ENCODE assay signal across 15 cellular contexts in genomic region chr1:68207129-68207689, GRCh38. TPM values are rescaled to one million over a fixed set of nuclear protein-coding genes. Genes with fewer than 3 reads are reported as not detected.
DNase-seq lines count a peak whose midpoint lies in the region; ATAC-seq and TF ChIP-seq lines count a peak whose summit lies in the region.
"Had no signal": no experiment of that assay in that cellular context is flagged by ENCODE, and none has a peak within 500 bp of the region (broad histone marks: within the 10 kb centered on the region; RNA-seq: fewer than 3 reads in every experiment).

No MANE protein-coding gene starts in this region.

- no peaks in the 10 kb centered on the region for H3K36me3 ChIP-seq in GM23248 (ENCODE audit: low read depth)
- H3K36me3 ChIP-seq: BLaER1 treated with 17β-estradiol and CSF1 and Interleukin-3, amounts not matched to agents 10 nM and 100 nM had no signal

- no peaks in the 10 kb centered on the region for H3K9me2 ChIP-seq in GM23248 (ENCODE audit: insufficient read depth)

- no peaks in the 10 kb centered on the region for H3K9me3 Mint-ChIP-seq in stimulated activated effector memory CD8-positive, alpha-beta T cell treated with anti-CD3 and anti-CD28 coated beads, Interleukin-12 subunit alpha, Interleukin-12 subunit beta, amount 100 ng/mL, for 72 hours
- H3K9me3 Mint-ChIP-seq: activated CD4-positive, alpha-beta memory T cell treated with anti-CD3 and anti-CD28 coated beads for 36 hours; stimulated activated naive CD8-positive, alpha-beta T cell treated with anti-CD3 and anti-CD28 coated beads, Interleukin-15, amount 100 ng/mL, for 72 hours had no signal

- H3K79me2 ChIP-seq in GM23248 (ENCODE audit: insufficient read depth), result peaks cover 62% of the 10 kb centered on the region

- no peak for ATAC-seq in stimulated activated effector memory CD8-positive, alpha-beta T cell treated with anti-CD3 and anti-CD28 coated beads, Interleukin-12 subunit alpha, Interleukin-12 subunit beta, amount 100 ng/mL, for 72 hours
- ATAC-seq: stimulated activated naive CD8-positive, alpha-beta T cell treated with anti-CD3 and anti-CD28 coated beads, Interleukin-15, amount 100 ng/mL, for 72 hours had no signal

- in situ Hi-C loops in GM23248 (cut with MboI), result no loop called here

- no peak overlapping the region for H2AFZ ChIP-seq in GM23248

- H3K4me3 Mint-ChIP-seq in stimulated activated effector memory CD8-positive, alpha-beta T cell treated with anti-CD3 and anti-CD28 coated beads, Interleukin-12 subunit alpha, Interleukin-12 subunit beta, amount 100 ng/mL, for 72 hours, result no peak overlapping the region
- H3K4me3 Mint-ChIP-seq: activated CD4-positive, alpha-beta memory T cell treated with anti-CD3 and anti-CD28 coated beads for 36 hours; stimulated activated naive CD8-positive, alpha-beta T cell treated with anti-CD3 and anti-CD28 coated beads, Interleukin-15, amount 100 ng/mL, for 72 hours had no signal

- H3K27ac ChIP-seq in GM23248, result peak overlapping the region; percentile 10
- H3K27ac ChIP-seq: BLaER1 treated with 17β-estradiol and CSF1 and Interleukin-3, amounts not matched to agents 10 nM and 100 nM had no signal

- no peak overlapping the region for H3K4me3 ChIP-seq in GM23248
- H3K4me3 ChIP-seq in foreskin fibroblast (ENCODE audit: low read depth in 1 of 2, low read length in 2 of 2), result no peak overlapping the region
- H3K4me3 ChIP-seq: BLaER1 treated with 17β-estradiol and CSF1 and Interleukin-3, amounts not matched to agents 10 nM and 100 nM had no signal

- DNase-seq in GM23248 (peak; percentile 68), amniotic epithelial cell (ENCODE audit: low read depth) (peak; percentile 56), foreskin fibroblast (peak; percentile 36 to 72), pulmonary artery endothelial cell (ENCODE audit: low read depth, low spot score) (peak; percentile 57), retina (no peak), NCI-H1105 treated with DMSO at 0.1 percent for 48 hours (lab: John Stamatoyannopoulos, UW) (no peak), NCI-H2107 treated with DMSO at 0.1 percent for 48 hours (lab: John Stamatoyannopoulos, UW; ENCODE audit: unreplicated experiment) (no peak)
- DNase-seq in stimulated activated effector memory CD8-positive, alpha-beta T cell treated with anti-CD3 and anti-CD28 coated beads, Interleukin-12 subunit alpha, Interleukin-12 subunit beta, amount 100 ng/mL, for 72 hours (ENCODE audit: low spot score in 2 of 2), result no peak
- DNase-seq: activated CD4-positive, alpha-beta memory T cell treated with anti-CD3 and anti-CD28 coated beads for 36 hours; activated effector memory CD4-positive, alpha-beta T cell treated with Interleukin-2 at 50 U/mL for 16 hours; occipital lobe; stimulated activated CD4-positive, alpha-beta T cell treated with anti-CD3 and anti-CD28 coated beads, Interleukin-4, amount 100 ng/mL, for 24 hours; stimulated activated naive CD8-positive, alpha-beta T cell treated with anti-CD3 and anti-CD28 coated beads, Interleukin-15, amount 100 ng/mL, for 72 hours had no signal

- no peaks in the 10 kb centered on the region for H4K20me1 ChIP-seq in GM23248 (ENCODE audit: insufficient read depth)
- H4K20me1 ChIP-seq: BLaER1 treated with 17β-estradiol and CSF1 and Interleukin-3, amounts not matched to agents 10 nM and 100 nM had no signal

- H3K27ac Mint-ChIP-seq in stimulated activated effector memory CD8-positive, alpha-beta T cell treated with anti-CD3 and anti-CD28 coated beads, Interleukin-12 subunit alpha, Interleukin-12 subunit beta, amount 100 ng/mL, for 72 hours, result no peak overlapping the region
- H3K27ac Mint-ChIP-seq: activated CD4-positive, alpha-beta memory T cell treated with anti-CD3 and anti-CD28 coated beads for 36 hours; stimulated activated naive CD8-positive, alpha-beta T cell treated with anti-CD3 and anti-CD28 coated beads, Interleukin-15, amount 100 ng/mL, for 72 hours had no signal

- no peak for TF ChIP-seq CTCF in foreskin fibroblast (IDR thresholded peaks at IDR 0.05; ENCODE audit: low read depth, low read length)

- no peaks in the 10 kb centered on the region for H3K36me3 Mint-ChIP-seq in stimulated activated effector memory CD8-positive, alpha-beta T cell treated with anti-CD3 and anti-CD28 coated beads, Interleukin-12 subunit alpha, Interleukin-12 subunit beta, amount 100 ng/mL, for 72 hours
- H3K36me3 Mint-ChIP-seq: activated CD4-positive, alpha-beta memory T cell treated with anti-CD3 and anti-CD28 coated beads for 36 hours had no signal

- H3K4me1 ChIP-seq in GM23248 (ENCODE audit: insufficient read depth), result peaks cover 28% of the 10 kb centered on the region

- peaks cover 19% of the 10 kb centered on the region for H3F3A ChIP-seq in GM23248 (ENCODE audit: insufficient read depth)

- WGBS in GM23248 (ENCODE audit: low coverage in 1 of 2, low lambda C conversion rate in 2 of 2, missing lambda C conversion rate in 2 of 2), 2 experiments, result 5 to 8% methylated on average over 2 of the region's 2 CpGs

- peak overlapping the region; percentile 36 for H3K4me2 ChIP-seq in GM23248 (ENCODE audit: unreplicated experiment)
- H3K4me2 ChIP-seq: BLaER1 treated with 17β-estradiol and CSF1 and Interleukin-3, amounts not matched to agents 10 nM and 100 nM had no signal

- H3K9ac ChIP-seq in GM23248, result no peak overlapping the region; the same call in 1 of the 2 replicates
- H3K9ac ChIP-seq: BLaER1 treated with 17β-estradiol and CSF1 and Interleukin-3, amounts not matched to agents 10 nM and 100 nM had no signal

- no peaks in the 10 kb centered on the region for H3K4me1 Mint-ChIP-seq in stimulated activated effector memory CD8-positive, alpha-beta T cell treated with anti-CD3 and anti-CD28 coated beads, Interleukin-12 subunit alpha, Interleukin-12 subunit beta, amount 100 ng/mL, for 72 hours
- H3K4me1 Mint-ChIP-seq: stimulated activated naive CD8-positive, alpha-beta T cell treated with anti-CD3 and anti-CD28 coated beads, Interleukin-15, amount 100 ng/mL, for 72 hours had no signal

- H3K9me3 ChIP-seq in GM23248 (ENCODE audit: low read depth), result no peaks in the 10 kb centered on the region
- H3K9me3 ChIP-seq: BLaER1 treated with 17β-estradiol and CSF1 and Interleukin-3, amounts not matched to agents 10 nM and 100 nM had no signal

- no peaks in the 10 kb centered on the region for H3K27me3 ChIP-seq in GM23248 (replicated peaks; ENCODE audit: insufficient read depth)
- H3K27me3 ChIP-seq: BLaER1 treated with 17β-estradiol and CSF1 and Interleukin-3, amounts not matched to agents 10 nM and 100 nM had no signal

RNA-seq across cellular contexts. Expression of gene WLS, which starts 25.1 kb away (rescaled TPM):
- 26.7 and 40.8 TPM in 2 replicates for total RNA-seq in GM23248 (2014; rRNA removed; shearing (Covaris generic))
- 33.0 and 36.4 TPM in 2 replicates for polyA plus RNA-seq in GM23248 (2016; fragmentation: Nextera tagmentation; extraction: Ambion mirVana)
- total RNA-seq in pulmonary artery endothelial cell, result 124 and 128 TPM in 2 replicates
- total RNA-seq: activated CD4-positive, alpha-beta memory T cell treated with anti-CD3 and anti-CD28 coated beads for 36 hours; T-helper 2 cell treated with Interferon-gamma antibody and Interleukin-4, amounts not matched to agents 100 ng/mL and 5 ng/mL, for 36 hours had no signal

Comparison
In these comparisons a context has a peak if more than half of its experiments do, and no peak if none do; other contexts are left out.
1. DNase-seq: peak in GM23248 (single experiment), amniotic epithelial cell (single experiment), foreskin fibroblast (2 of 2) and pulmonary artery endothelial cell (single experiment); none in retina (single experiment), stimulated activated effector memory CD8-positive, alpha-beta T cell treated with anti-CD3 and anti-CD28 coated beads, Interleukin-12 subunit alpha, Interleukin-12 subunit beta, amount 100 ng/mL, for 72 hours (0 of 2), NCI-H1105 treated with DMSO at 0.1 percent for 48 hours (single experiment) and NCI-H2107 treated with DMSO at 0.1 percent for 48 hours (single experiment).